9 cellular contexts compared by ENCODE assay signal in the genomic region with DNA sequence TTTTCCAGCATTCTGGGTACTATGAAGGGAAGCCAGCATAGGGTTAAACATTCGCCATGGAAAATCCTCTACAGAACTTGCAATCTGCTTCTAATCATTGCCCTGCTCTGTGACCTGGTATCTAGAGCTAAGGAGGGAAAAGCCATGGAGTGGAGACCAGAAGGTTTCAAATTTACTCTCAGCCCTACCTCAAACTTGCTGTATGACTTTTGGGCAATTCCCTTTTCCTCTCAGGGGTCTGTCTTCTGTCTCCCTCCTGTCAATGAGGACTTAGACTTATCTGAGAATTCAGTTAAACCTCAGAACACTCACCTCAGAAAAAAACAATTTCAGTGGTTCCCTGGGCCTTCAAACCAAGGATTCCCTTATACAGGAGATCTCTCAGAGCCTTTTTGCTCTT. TPM values are rescaled to one million over a fixed set of nuclear protein-coding genes. Genes with fewer than 3 reads are reported as not detected.
DNase-seq lines count a peak whose midpoint lies in the region; ATAC-seq and TF ChIP-seq lines count a peak whose summit lies in the region.
"Had no signal": no experiment of that assay in that cellular context is flagged by ENCODE, and none has a peak within 500 bp of the region (broad histone marks: within the 10 kb centered on the region; RNA-seq: fewer than 3 reads in every experiment).

No MANE protein-coding gene starts in this region.

- no peak overlapping the region for H3K4me3 Mint-ChIP-seq in endodermal cell

- H3K9me2 ChIP-seq in SK-N-SH: no peaks in the 10 kb centered on the region
- no peaks in the 10 kb centered on the region for H3K9me2 ChIP-seq in MM.1S (replicated peaks; ENCODE audit: insufficient read depth, low read length)

- POLR2A ChIA-PET in SK-N-SH (lab: Yijun Ruan, JAX): interaction anchor here (1.3 kb wide), 1 partner anchor 28 kb away, joined by 6 read pairs; a partner anchor contains a TSS

- H4K20me1 ChIP-seq in SK-N-SH (ENCODE audit: insufficient read depth) (no peaks in the 10 kb centered on the region), MM.1S (ENCODE audit: insufficient read depth, low read length) (no peaks in the 10 kb centered on the region)

- H3K79me2 ChIP-seq in SK-N-SH (ENCODE audit: insufficient read depth) (peaks cover 11% of the 10 kb centered on the region; the same call in 1 of the 2 replicates), MM.1S (ENCODE audit: low read length) (peaks cover 24% of the 10 kb centered on the region)

- H3K27me3 Mint-ChIP-seq in endodermal cell (ENCODE audit: insufficient read depth): peaks cover 17% of the 10 kb centered on the region

- no peaks in the 10 kb centered on the region for H3K9me3 ChIP-seq in SK-N-SH
- no peaks in the 10 kb centered on the region for H3K9me3 ChIP-seq in MM.1S (replicated peaks; ENCODE audit: insufficient read depth, low read length)
- no peaks in the 10 kb centered on the region for H3K9me3 ChIP-seq in endodermal cell (ENCODE audit: control insufficient read depth, low read length)
- H3K9me3 ChIP-seq: neutrophil had no signal

- TF ChIP-seq EP300 in SK-N-SH (IDR thresholded peaks at IDR 0.05; ENCODE audit: borderline replicate concordance in 1 of 2, low read depth in 1 of 2, low read length in 1 of 2): no peak

- no peak for TF ChIP-seq RAD21 in SK-N-SH (IDR thresholded peaks at IDR 0.05; ENCODE audit: low read length)

- H3K4me2 ChIP-seq in SK-N-SH: peak overlapping the region; percentile 71
- H3K4me2 ChIP-seq in MM.1S (ENCODE audit: low read depth, low read length): peak overlapping the region; percentile 61; the same call in 1 of the 2 replicates

- no peaks in the 10 kb centered on the region for H3F3A ChIP-seq in SK-N-SH (replicated peaks; ENCODE audit: insufficient read depth)
- H3F3A ChIP-seq in MM.1S (ENCODE audit: insufficient read depth, low read length): no peaks in the 10 kb centered on the region

- H3K4me1 ChIP-seq in SK-N-SH (ENCODE audit: control insufficient read depth in 1 of 2, insufficient read depth in 2 of 2, low read depth in 1 of 2, low read length in 1 of 2) (peaks cover 0 to 2% of the 10 kb centered on the region in 2 experiments; a peak in 2 of 4 replicates), MM.1S (ENCODE audit: low read length) (peaks cover 14% of the 10 kb centered on the region), endodermal cell (ENCODE audit: control insufficient read depth, insufficient read depth, low read length) (no peaks in the 10 kb centered on the region)

- no peak for DNase-seq in SK-N-SH
- no peak for DNase-seq in MM.1S
- DNase-seq in endodermal cell: no peak
- no peak for DNase-seq in stimulated activated naive CD8-positive, alpha-beta T cell treated with anti-CD3 and anti-CD28 coated beads, Interleukin-15, Interleukin-2, amounts not matched to agents 100 U/mL and 50 U/mL, for 24 hours
- DNase-seq in retina: no peak
- DNase-seq in Ammon's horn (ENCODE audit: low spot score): no peak

- H2AFZ ChIP-seq in SK-N-SH (ENCODE audit: low read depth) (peak overlapping the region; percentile 61; the same call in 1 of the 2 replicates), MM.1S (ENCODE audit: low read length) (no peak overlapping the region)

- ATAC-seq in SK-N-SH treated with all-trans-retinoic acid at 6 μM for 48 hours (no peak), HG03175 (IDR thresholded peaks at IDR 0.05; ENCODE audit: unreplicated experiment) (no peak)
- peak; percentile 37 for ATAC-seq in stimulated activated naive CD8-positive, alpha-beta T cell treated with anti-CD3 and anti-CD28 coated beads, Interleukin-15, Interleukin-2, amounts not matched to agents 100 U/mL and 50 U/mL, for 24 hours

- no peaks in the 10 kb centered on the region for H3K36me3 Mint-ChIP-seq in endodermal cell (ENCODE audit: low read depth)

- H3K27ac Mint-ChIP-seq in endodermal cell: no peak overlapping the region

- H3K4me1 Mint-ChIP-seq in endodermal cell: peaks cover 19% of the 10 kb centered on the region

- H3K36me3 ChIP-seq in SK-N-SH (replicated peaks in 1 of 2; ENCODE audit: control insufficient read depth in 1 of 2, insufficient read depth in 2 of 2, low read length in 1 of 2) (no peaks in the 10 kb centered on the region), MM.1S (replicated peaks; ENCODE audit: insufficient read depth, low read length) (no peaks in the 10 kb centered on the region), endodermal cell (ENCODE audit: control insufficient read depth, insufficient read depth, low read length) (no peaks in the 10 kb centered on the region)
- H3K36me3 ChIP-seq: neutrophil had no signal

- H3K27me3 ChIP-seq in SK-N-SH (ENCODE audit: insufficient read depth): no peaks in the 10 kb centered on the region
- no peaks in the 10 kb centered on the region for H3K27me3 ChIP-seq in MM.1S (replicated peaks; ENCODE audit: insufficient read depth, low read length)
- H3K27me3 ChIP-seq in endodermal cell (ENCODE audit: control insufficient read depth, insufficient read depth, low read length, poor library complexity, severe bottlenecking): no peaks in the 10 kb centered on the region
- H3K27me3 ChIP-seq: neutrophil had no signal

- CTCF ChIA-PET in SK-N-SH (lab: Yijun Ruan, JAX): no interaction called here

- WGBS in SK-N-SH (ENCODE audit: low lambda C conversion rate): 63% methylated on average over 1 of the region's 1 CpG
- WGBS in endodermal cell (ENCODE audit: insufficient coverage in 1 of 2, insufficient read length in 1 of 2), 2 experiments: 90% methylated on average over 1 of the region's 1 CpG; no CpG with 5 or more reads in 1 of the 2 experiments

- H3K9ac ChIP-seq in SK-N-SH (no peak overlapping the region), MM.1S (ENCODE audit: low read length) (no peak overlapping the region), endodermal cell (ENCODE audit: extremely low read depth, low read length, poor library complexity, severe bottlenecking) (no peak overlapping the region)

- H3K4me3 ChIP-seq in SK-N-SH (ENCODE audit: low read depth in 2 of 2, low read length in 1 of 2) (no peak overlapping the region), MM.1S (ENCODE audit: low read length) (peak overlapping the region; percentile 73), endodermal cell (ENCODE audit: low read length) (peak overlapping the region; percentile 93)

- TF ChIP-seq CTCF in SK-N-SH (IDR thresholded peaks at IDR 0.05): no peak
- no peak for TF ChIP-seq CTCF in MM.1S (IDR thresholded peaks at IDR 0.05; ENCODE audit: low read length)
- no peak for TF ChIP-seq CTCF in endodermal cell (conservative IDR thresholded peaks at IDR 0.05)

- peaks cover 63% of the 10 kb centered on the region for H3K9me3 Mint-ChIP-seq in endodermal cell

- H3K27ac ChIP-seq in SK-N-SH (ENCODE audit: low read depth in 2 of 2, low read length in 1 of 2): peak overlapping the region in 1 of 2 experiments; percentile 74; a peak in 1 of 4 replicates
- H3K27ac ChIP-seq in MM.1S (ENCODE audit: low read length): no peak overlapping the region
- no peak overlapping the region for H3K27ac ChIP-seq in endodermal cell (ENCODE audit: low read depth, low read length)

TF ChIP-seq in SK-N-SH, 30 proteins besides CTCF, POLR2A, EP300 and RAD21 (continues in another document):
- TF ChIP-seq GATA2 (CRISPR knock-in tag; IDR thresholded peaks at IDR 0.05) (no peak), NFIC (IDR thresholded peaks at IDR 0.05; ENCODE audit: borderline replicate concordance) (no peak), TEAD4 (IDR thresholded peaks at IDR 0.05; ENCODE audit: borderline replicate concordance, insufficient read depth) (no peak), NRF1 (IDR thresholded peaks at IDR 0.05; ENCODE audit: low read depth, low read length) (no peak)
- TF ChIP-seq, protein P1, sequence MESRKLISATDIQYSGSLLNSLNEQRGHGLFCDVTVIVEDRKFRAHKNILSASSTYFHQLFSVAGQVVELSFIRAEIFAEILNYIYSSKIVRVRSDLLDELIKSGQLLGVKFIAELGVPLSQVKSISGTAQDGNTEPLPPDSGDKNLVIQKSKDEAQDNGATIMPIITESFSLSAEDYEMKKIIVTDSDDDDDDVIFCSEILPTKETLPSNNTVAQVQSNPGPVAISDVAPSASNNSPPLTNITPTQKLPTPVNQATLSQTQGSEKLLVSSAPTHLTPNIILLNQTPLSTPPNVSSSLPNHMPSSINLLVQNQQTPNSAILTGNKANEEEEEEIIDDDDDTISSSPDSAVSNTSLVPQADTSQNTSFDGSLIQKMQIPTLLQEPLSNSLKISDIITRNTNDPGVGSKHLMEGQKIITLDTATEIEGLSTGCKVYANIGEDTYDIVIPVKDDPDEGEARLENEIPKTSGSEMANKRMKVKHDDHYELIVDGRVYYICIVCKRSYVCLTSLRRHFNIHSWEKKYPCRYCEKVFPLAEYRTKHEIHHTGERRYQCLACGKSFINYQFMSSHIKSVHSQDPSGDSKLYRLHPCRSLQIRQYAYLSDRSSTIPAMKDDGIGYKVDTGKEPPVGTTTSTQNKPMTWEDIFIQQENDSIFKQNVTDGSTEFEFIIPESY (IDR thresholded peaks at IDR 0.05; ENCODE audit: borderline replicate concordance, low read depth): no peak

TF ChIP-seq in SK-N-SH treated with all-trans-retinoic acid at 6 μM for 48 hours, 23 proteins besides CTCF, POLR2A, EP300 and RAD21:
- TF ChIP-seq, protein P2, sequence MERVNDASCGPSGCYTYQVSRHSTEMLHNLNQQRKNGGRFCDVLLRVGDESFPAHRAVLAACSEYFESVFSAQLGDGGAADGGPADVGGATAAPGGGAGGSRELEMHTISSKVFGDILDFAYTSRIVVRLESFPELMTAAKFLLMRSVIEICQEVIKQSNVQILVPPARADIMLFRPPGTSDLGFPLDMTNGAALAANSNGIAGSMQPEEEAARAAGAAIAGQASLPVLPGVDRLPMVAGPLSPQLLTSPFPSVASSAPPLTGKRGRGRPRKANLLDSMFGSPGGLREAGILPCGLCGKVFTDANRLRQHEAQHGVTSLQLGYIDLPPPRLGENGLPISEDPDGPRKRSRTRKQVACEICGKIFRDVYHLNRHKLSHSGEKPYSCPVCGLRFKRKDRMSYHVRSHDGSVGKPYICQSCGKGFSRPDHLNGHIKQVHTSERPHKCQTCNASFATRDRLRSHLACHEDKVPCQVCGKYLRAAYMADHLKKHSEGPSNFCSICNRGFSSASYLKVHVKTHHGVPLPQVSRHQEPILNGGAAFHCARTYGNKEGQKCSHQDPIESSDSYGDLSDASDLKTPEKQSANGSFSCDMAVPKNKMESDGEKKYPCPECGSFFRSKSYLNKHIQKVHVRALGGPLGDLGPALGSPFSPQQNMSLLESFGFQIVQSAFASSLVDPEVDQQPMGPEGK (CRISPR knock-in tag; IDR thresholded peaks at IDR 0.05; ENCODE audit: borderline replicate concordance): no peak

RNA-seq across cellular contexts. Expression of a gene that starts 29.1 kb away (rescaled TPM):
- 6.4 and 8.1 TPM in 2 replicates for polyA plus RNA-seq in SK-N-SH (2012; rRNA removed)
- polyA plus RNA-seq in SK-N-SH (2012; cell fraction: cytosol; rRNA removed): 5.1 and 5.7 TPM in 2 replicates
- polyA plus RNA-seq in SK-N-SH (2012; cell fraction: nucleus; rRNA removed): 16.8 and 17.9 TPM in 2 replicates
- total RNA-seq in endodermal cell: 10 to 100 TPM; 12.2 to 16.8 TPM
- polyA plus RNA-seq in endodermal cell (2013, experiment 1 of 2): 37.5 TPM
- polyA plus RNA-seq in endodermal cell (2013, experiment 2 of 2): 37.1 TPM

Comparison
In these comparisons a context has a peak if more than half of its experiments do, and no peak if none do; other contexts are left out.
1. H3K4me3 ChIP-seq: peak in MM.1S (single experiment) and endodermal cell (single experiment); none in SK-N-SH (0 of 2).